In genomic region chr3:141336672-141337522, GRCh38 we compare ENCODE assay signal across 8 cellular contexts. TPM values are rescaled to one million over a fixed set of nuclear protein-coding genes. Genes with fewer than 3 reads are reported as not detected.
DNase-seq lines count a peak whose midpoint lies in the region; ATAC-seq, FAIRE-seq and TF ChIP-seq lines count a peak whose summit lies in the region.

No MANE protein-coding gene starts in this region.

- ATAC-seq in GM21390 (IDR thresholded peaks at IDR 0.05; ENCODE audit: unreplicated experiment) (peak; percentile 93), HG03558 (IDR thresholded peaks at IDR 0.05; ENCODE audit: extremely low read depth, unreplicated experiment) (peak; percentile 76)
- ATAC-seq in activated naive CD4-positive, alpha-beta T cell treated with anti-CD3 and anti-CD28 coated beads, Interleukin-2, amount 50 U/mL, for 72 hours, result no peak

- H3K4me2 ChIP-seq in astrocyte (ENCODE audit: low read length), result peak overlapping the region; percentile 39
- H3K4me2 ChIP-seq in neural progenitor cell, result no peak overlapping the region

- H3K9me3 Mint-ChIP-seq in astrocyte (ENCODE audit: unreplicated experiment) (peaks cover 6% of the 10 kb centered on the region), progenitor cell of endocrine pancreas (ENCODE audit: low read depth) (peaks cover 22% of the 10 kb centered on the region), neural progenitor cell (peaks cover 4% of the 10 kb centered on the region)
- H3K9me3 Mint-ChIP-seq in activated naive CD4-positive, alpha-beta T cell treated with anti-CD3 and anti-CD28 coated beads, Interleukin-2, amount 50 U/mL, for 72 hours, result peaks cover 3 to 5% of the 10 kb centered on the region in 2 donors

- TF ChIP-seq CTCF in astrocyte (IDR thresholded peaks at IDR 0.05; ENCODE audit: insufficient read depth, low read depth, low read length) (no peak), progenitor cell of endocrine pancreas (IDR thresholded peaks at IDR 0.05; ENCODE audit: unreplicated experiment) (no peak), neural progenitor cell (IDR thresholded peaks at IDR 0.05) (no peak)

- H3K36me3 Mint-ChIP-seq in astrocyte (ENCODE audit: low read depth, unreplicated experiment) (no peaks in the 10 kb centered on the region), progenitor cell of endocrine pancreas (ENCODE audit: insufficient read depth) (peaks cover 2% of the 10 kb centered on the region), neural progenitor cell (no peaks in the 10 kb centered on the region)
- H3K36me3 Mint-ChIP-seq in activated naive CD4-positive, alpha-beta T cell treated with anti-CD3 and anti-CD28 coated beads, Interleukin-2, amount 50 U/mL, for 72 hours, result no peaks in the 10 kb centered on the region

- DNase-seq in Caki2 (ENCODE audit: low read depth) (peak; percentile 57), astrocyte (ENCODE audit: low read depth) (peak; percentile 89), progenitor cell of endocrine pancreas (ENCODE audit: low spot score, unreplicated experiment) (no peak), NCI-H1436 treated with DMSO at 0.1 percent for 48 hours (lab: John Stamatoyannopoulos, UW) (no peak), neural progenitor cell (ENCODE audit: low spot score) (no peak)
- DNase-seq in activated naive CD4-positive, alpha-beta T cell treated with anti-CD3 and anti-CD28 coated beads, Interleukin-2, amount 50 U/mL, for 72 hours (ENCODE audit: low spot score in 2 of 2), result no peak

- in situ Hi-C loops in Caki2 (cut with HindIII; ENCODE audit: low pct_unique_long_range_greater_than_20kb, low sequenced_read_pairs), result no loop called here

- H3K27ac ChIP-seq in astrocyte (ENCODE audit: low read depth, low read length) (peak overlapping the region; percentile 67), neural progenitor cell (no peak overlapping the region)

- H3K4me1 Mint-ChIP-seq in astrocyte (ENCODE audit: low read depth, unreplicated experiment), result peaks cover 49% of the 10 kb centered on the region
- H3K4me1 Mint-ChIP-seq in progenitor cell of endocrine pancreas (ENCODE audit: low read depth), result peaks cover 29% of the 10 kb centered on the region
- H3K4me1 Mint-ChIP-seq in neural progenitor cell, result peaks cover 28% of the 10 kb centered on the region

- H3K4me3 ChIP-seq in astrocyte (ENCODE audit: insufficient read depth, low read depth, low read length) (no peak overlapping the region), neural progenitor cell (no peak overlapping the region)

- H3F3A ChIP-seq in neural progenitor cell (ENCODE audit: low read depth), result no peaks in the 10 kb centered on the region

- no peaks in the 10 kb centered on the region for H3K9me3 ChIP-seq in astrocyte (ENCODE audit: insufficient read depth, low read depth, low read length)
- no peaks in the 10 kb centered on the region for H3K9me3 ChIP-seq in neural progenitor cell (ENCODE audit: low read depth)

- H3K4me1 ChIP-seq in astrocyte (ENCODE audit: insufficient read depth, low read length) (peaks cover 36% of the 10 kb centered on the region), neural progenitor cell (no peaks in the 10 kb centered on the region)

- H3K79me2 ChIP-seq in astrocyte (ENCODE audit: insufficient read depth, low read length), result no peaks in the 10 kb centered on the region
- H3K79me2 ChIP-seq in neural progenitor cell (ENCODE audit: low read depth), result no peaks in the 10 kb centered on the region

- no peaks in the 10 kb centered on the region for H3K36me3 ChIP-seq in astrocyte (ENCODE audit: insufficient read depth, low read length)
- H3K36me3 ChIP-seq in neural progenitor cell, result no peaks in the 10 kb centered on the region

- H3K27me3 Mint-ChIP-seq in astrocyte (ENCODE audit: low read depth, unreplicated experiment) (no peaks in the 10 kb centered on the region), progenitor cell of endocrine pancreas (peaks cover 9% of the 10 kb centered on the region), neural progenitor cell (ENCODE audit: insufficient read depth, low read depth) (peaks cover 7% of the 10 kb centered on the region)

- peak overlapping the region; percentile 75 for H3K27ac Mint-ChIP-seq in astrocyte (ENCODE audit: unreplicated experiment)
- peak overlapping the region; percentile 93 for H3K27ac Mint-ChIP-seq in progenitor cell of endocrine pancreas
- H3K27ac Mint-ChIP-seq in activated naive CD4-positive, alpha-beta T cell treated with anti-CD3 and anti-CD28 coated beads, Interleukin-2, amount 50 U/mL, for 72 hours, result no peak overlapping the region
- H3K27ac Mint-ChIP-seq in neural progenitor cell, result no peak overlapping the region

- peak overlapping the region; percentile 7 for H2AFZ ChIP-seq in astrocyte (ENCODE audit: low read depth, low read length)
- no peak overlapping the region for H2AFZ ChIP-seq in neural progenitor cell (replicated peaks)

- H3K27me3 ChIP-seq in astrocyte (ENCODE audit: insufficient read depth, low read length), result no peaks in the 10 kb centered on the region
- no peaks in the 10 kb centered on the region for H3K27me3 ChIP-seq in neural progenitor cell

- H4K20me1 ChIP-seq in astrocyte (ENCODE audit: insufficient read depth, low read length), result no peaks in the 10 kb centered on the region
- H4K20me1 ChIP-seq in neural progenitor cell (ENCODE audit: low read depth), result no peaks in the 10 kb centered on the region

- no peak overlapping the region for H3K4me3 Mint-ChIP-seq in astrocyte (ENCODE audit: unreplicated experiment)
- peak overlapping the region; percentile 31 for H3K4me3 Mint-ChIP-seq in progenitor cell of endocrine pancreas (ENCODE audit: low read depth)
- no peak overlapping the region for H3K4me3 Mint-ChIP-seq in neural progenitor cell

- no peak for FAIRE-seq in astrocyte (lab: Jason Lieb, UNC)

- H3K9ac ChIP-seq in astrocyte (ENCODE audit: low read length) (peak overlapping the region; percentile 38), neural progenitor cell (no peak overlapping the region)

RNA-seq across cellular contexts. Expression of gene ZBTB38, which starts 31.4 kb away (rescaled TPM):
- total RNA-seq in Caki2 (2014; rRNA removed; shearing (Covaris generic); ENCODE audit: low replicate concordance), result 23.6 and 38.7 TPM in 2 replicates
- total RNA-seq in astrocyte (57.6 and 60.7 TPM in 2 replicates), progenitor cell of endocrine pancreas (25.8 and 27.0 TPM in 2 replicates), neural progenitor cell (ENCODE audit: low replicate concordance) (16.9 and 24.5 TPM in 2 replicates)
- total RNA-seq in activated naive CD4-positive, alpha-beta T cell treated with anti-CD3 and anti-CD28 coated beads, Interleukin-2, amount 50 U/mL, for 72 hours, result 10 to 100 TPM; 13.4 to 19.9 TPM

Comparison
In these comparisons a context has a peak if more than half of its experiments do, and no peak if none do; other contexts are left out.
1. DNase-seq: peak in Caki2 (single experiment) and astrocyte (single experiment); none in progenitor cell of endocrine pancreas (single experiment), activated naive CD4-positive, alpha-beta T cell treated with anti-CD3 and anti-CD28 coated beads, Interleukin-2, amount 50 U/mL, for 72 hours (0 of 2), NCI-H1436 treated with DMSO at 0.1 percent for 48 hours (single experiment) and neural progenitor cell (single experiment).
2. ATAC-seq: peak in GM21390 (single experiment) and HG03558 (single experiment); none in activated naive CD4-positive, alpha-beta T cell treated with anti-CD3 and anti-CD28 coated beads, Interleukin-2, amount 50 U/mL, for 72 hours (0 of 2).
3. H3K27ac Mint-ChIP-seq: peak in astrocyte (single experiment) and progenitor cell of endocrine pancreas (single experiment); none in activated naive CD4-positive, alpha-beta T cell treated with anti-CD3 and anti-CD28 coated beads, Interleukin-2, amount 50 U/mL, for 72 hours (0 of 2) and neural progenitor cell (single experiment).